In the genomic region with DNA sequence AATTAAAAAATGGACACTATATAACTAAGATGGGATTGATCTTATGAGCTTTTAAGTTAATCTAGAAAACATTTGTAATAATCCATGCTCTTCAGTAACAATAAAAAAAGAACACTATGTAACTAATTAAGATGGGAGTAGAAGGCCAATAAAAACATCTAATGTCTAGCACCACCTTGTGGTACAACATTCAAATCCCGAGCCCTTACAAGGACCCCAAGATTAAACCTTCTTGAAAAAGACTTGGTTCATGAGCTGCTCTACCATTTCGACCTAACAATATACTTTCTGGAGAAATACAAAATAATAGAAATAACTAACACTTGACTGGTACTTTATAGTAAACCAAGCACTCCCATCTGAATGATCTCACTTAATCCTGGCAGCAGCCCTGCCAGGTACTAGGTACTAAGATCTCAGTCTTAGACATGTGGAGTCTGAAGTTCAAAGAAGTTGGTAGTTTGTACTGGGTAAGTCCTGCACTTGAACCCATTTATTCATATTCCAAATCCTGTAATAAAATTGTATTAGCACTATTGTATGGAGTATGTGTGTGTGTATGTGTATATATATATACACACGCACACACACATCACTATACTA, we compare ENCODE assay signal across 8 cellular contexts. TPM values are rescaled to one million over a fixed set of nuclear protein-coding genes. Genes with fewer than 3 reads are reported as not detected.
DNase-seq lines count a peak whose midpoint lies in the region; ATAC-seq and TF ChIP-seq lines count a peak whose summit lies in the region.

No MANE protein-coding gene starts in this region.

- peak overlapping the region in 4 of 6 donors; percentile 2 to 74 (median 54) for H3K27ac Mint-ChIP-seq in naive B cell

- DNase-seq in AG08395 (ENCODE audit: low spot score) = peak; percentile 64
- DNase-seq in Kasumi-1 (lab: John Stamatoyannopoulos, UW) = peak; percentile 74 to 84
- DNase-seq in SHP77 treated with DMSO at 0.1 percent for 48 hours (lab: John Stamatoyannopoulos, UW) = peak; percentile 16
- peak; percentile 62 for DNase-seq in naive B cell
- DNase-seq in posterior cingulate gyrus = no peak

- H3K9me3 Mint-ChIP-seq in naive B cell = peaks cover 0 to 1% (median 0%) of the 10 kb centered on the region in 7 donors

- peak; percentile 58 for TF ChIP-seq CTCF in GM12872 (IDR thresholded peaks at IDR 0.05; ENCODE audit: insufficient read depth, low read depth, low read length)

- no peaks in the 10 kb centered on the region for H3K36me3 Mint-ChIP-seq in naive B cell

- peak overlapping the region in 4 of 8 donors; percentile 3 to 36 (median 20) for H3K4me3 Mint-ChIP-seq in naive B cell

- H3K27me3 Mint-ChIP-seq in naive B cell = no peaks in the 10 kb centered on the region

- H3K4me1 Mint-ChIP-seq in naive B cell = peaks cover 12 to 31% (median 20%) of the 10 kb centered on the region in 3 donors

- intact Hi-C loops in posterior cingulate gyrus (cut with DNase I) = loop anchor here (2.0 to 5.0 kb wide), 2 partner anchors 203 to 298 kb away; no protein-coding TSS in a partner anchor

- ATAC-seq in esophagus mucosa (peak; percentile 38), naive B cell (ENCODE audit: low read depth in 2 of 2) (peak; percentile 81 to 92), HG02884 (IDR thresholded peaks at IDR 0.05; ENCODE audit: unreplicated experiment) (no peak)

RNA-seq across cellular contexts. Expression of gene METTL6, which starts 21.8 kb away (rescaled TPM):
- total RNA-seq in esophagus mucosa = 10.8 TPM
- 10 to 100 TPM; 15.1 to 25.1 (median 17.0) TPM for polyA plus RNA-seq in naive B cell (ENCODE audit: low read depth in 6 of 6)

RNA-seq across cellular contexts. Expression of gene EAF1, which starts 21.8 kb away (rescaled TPM):
- total RNA-seq in esophagus mucosa = 13.3 TPM
- 1 to 10 TPM; 3.8 to 9.4 (median 6.8) TPM for polyA plus RNA-seq in naive B cell (ENCODE audit: low read depth in 6 of 6)

Comparison
In these comparisons a context has a peak if more than half of its experiments do, and no peak if none do; other contexts are left out.
1. DNase-seq: peak in AG08395 (single experiment), Kasumi-1 (2 of 2), SHP77 treated with DMSO at 0.1 percent for 48 hours (single experiment) and naive B cell (single experiment); none in posterior cingulate gyrus (0 of 10).